ENCODE assay signal across 1 cellular context in genomic region chr6:136249811-136250685, GRCh38.
A peak's percentile ranks its signal among the peaks of the same experiment; 100 is the strongest.
TF ChIP-seq lines count a peak whose summit lies in the region.

MTFR2 (minus strand) TSS chr6:136250311; CDS start chr6:136249099, 1,212 bp downstream.

TF ChIP-seq in K562, 482 proteins besides CTCF, POLR2A, EP300 and RAD21 (continued from another document and continues in another):
- TF ChIP-seq ZBTB11 (CRISPR knock-in tag; IDR thresholded peaks at IDR 0.05) (no peak), CREB3 (tag; conservative IDR thresholded peaks at IDR 0.05; ENCODE audit: low read depth) (no peak), XRCC3 (IDR thresholded peaks at IDR 0.05) (no peak), ZBED1 (IDR thresholded peaks at IDR 0.05) (peak; percentile 74), SAP30 (IDR thresholded peaks at IDR 0.05; ENCODE audit: borderline replicate concordance, insufficient read depth, low read depth, low read length, poor library complexity, severe bottlenecking) (peak; percentile 100), SMARCA4 (IDR thresholded peaks at IDR 0.05) (0 out of 2 replicates have a peak, but pooled peaks have one; percentile 14), TBP (optimal IDR thresholded peaks at IDR 0.05; ENCODE audit: low read depth, low read length) (peak; percentile 82), ZNF695 (CRISPR knock-in tag; IDR thresholded peaks at IDR 0.05) (0 out of 2 replicates have a peak, but pooled peaks have one; percentile 50), ARID3A (IDR thresholded peaks at IDR 0.05; ENCODE audit: borderline replicate concordance, low read depth, low read length) (peak; percentile 78; the same call in 1 of the 2 replicates), RBM34 (IDR thresholded peaks at IDR 0.05; ENCODE audit: borderline replicate concordance, insufficient read depth, low read length) (no peak), TAF15 (IDR thresholded peaks at IDR 0.05; ENCODE audit: low read depth, low read length) (no peak), ARID4B (CRISPR knock-in tag; IDR thresholded peaks at IDR 0.05) (peak; percentile 100), GTF2E2 (tag; IDR thresholded peaks at IDR 0.05) (peak; percentile 86), SMAD4 (CRISPR knock-in tag; conservative IDR thresholded peaks at IDR 0.05) (0 out of 2 replicates have a peak, but pooled peaks have one; percentile 46), ETS1 (conservative IDR thresholded peaks at IDR 0.05; ENCODE audit: control insufficient read depth, low read depth, low read length) (peak; percentile 95), ZNF280B (CRISPR knock-in tag; IDR thresholded peaks at IDR 0.05) (no peak), NR2C2 (CRISPR knock-in tag; IDR thresholded peaks at IDR 0.05) (peak; percentile 54; the same call in 1 of the 2 replicates), NR2C2 (tag; IDR thresholded peaks at IDR 0.05) (peak; percentile 83), C11orf30 (IDR thresholded peaks at IDR 0.05; ENCODE audit: low read depth) (peak; percentile 96), PKNOX1 (IDR thresholded peaks at IDR 0.05) (peak; percentile 97), E4F1 (CRISPR knock-in tag; IDR thresholded peaks at IDR 0.05; ENCODE audit: borderline replicate concordance) (no peak), BDP1 (IDR thresholded peaks at IDR 0.05; ENCODE audit: insufficient read depth, insufficient read length) (no peak), SIRT6 (IDR thresholded peaks at IDR 0.05; ENCODE audit: low read depth, low read length) (no peak), ZBTB33 (CRISPR knock-in tag; IDR thresholded peaks at IDR 0.05) (no peak; the same call in 1 of the 2 replicates), FIP1L1 (IDR thresholded peaks at IDR 0.05; ENCODE audit: low read depth, low read length, poor library complexity, severe bottlenecking) (peak; percentile 82), NELFE (IDR thresholded peaks at IDR 0.05; ENCODE audit: insufficient read depth, insufficient read length) (no peak), ZBTB1 (CRISPR knock-in tag; IDR thresholded peaks at IDR 0.05; ENCODE audit: borderline replicate concordance, low read depth) (no peak; the same call in 1 of the 2 replicates), HDGF (IDR thresholded peaks at IDR 0.05) (no peak), THRAP3 (IDR thresholded peaks at IDR 0.05; ENCODE audit: borderline replicate concordance) (0 out of 2 replicates have a peak, but pooled peaks have one; percentile 16), ZBTB2 (IDR thresholded peaks at IDR 0.05) (0 out of 2 replicates have a peak, but pooled peaks have one; percentile 48), HOMEZ (CRISPR knock-in tag; IDR thresholded peaks at IDR 0.05) (no peak), RHOXF2B (CRISPR knock-in tag; conservative IDR thresholded peaks at IDR 0.05) (0 out of 2 replicates have a peak, but pooled peaks have one; percentile 51), MCM5 (IDR thresholded peaks at IDR 0.05; ENCODE audit: low read depth) (no peak)
